In the genomic region with DNA sequence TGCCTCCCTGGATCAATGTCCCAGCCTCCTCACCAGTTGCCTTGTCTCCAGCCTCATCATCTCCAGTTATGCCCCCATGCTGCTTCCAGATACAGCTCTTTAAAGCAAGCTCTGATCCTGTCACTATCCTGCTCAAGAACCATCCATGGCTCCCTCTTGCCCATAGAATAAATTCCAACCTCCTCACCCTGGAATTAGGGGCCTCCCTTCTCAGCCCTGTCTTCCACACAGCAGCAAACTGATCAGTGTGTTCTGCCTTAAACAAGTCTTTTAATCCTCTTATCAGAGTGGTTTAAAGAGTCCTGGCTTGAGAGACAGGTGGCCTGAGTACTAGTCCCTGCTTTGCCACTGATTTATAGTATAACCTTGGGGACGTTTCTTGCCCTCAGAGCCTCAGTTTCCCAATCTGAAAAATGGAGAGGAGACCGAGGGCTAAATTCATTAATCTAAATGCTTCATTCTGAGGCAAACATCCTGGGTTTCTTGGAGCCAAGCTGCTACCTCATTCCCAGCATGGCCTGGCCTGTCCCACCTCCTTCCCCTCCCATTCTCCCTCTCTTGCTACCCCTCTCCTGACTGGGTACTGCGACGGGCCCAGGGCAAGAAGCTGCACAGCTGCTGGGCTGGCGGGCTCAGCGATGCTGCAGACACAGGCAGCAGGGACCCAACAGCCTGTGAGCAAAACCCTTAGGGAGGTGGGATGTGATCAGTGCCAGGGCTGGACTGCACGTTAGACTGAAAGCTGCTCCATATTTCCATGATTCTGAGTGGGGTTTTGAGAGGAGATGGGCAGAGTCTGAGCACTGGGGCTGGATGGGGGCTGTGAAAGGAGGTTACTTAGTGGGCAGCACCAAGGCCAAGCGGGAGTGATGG, we compare ENCODE assay signal across 23 cellular contexts.
DNase-seq lines count a peak whose midpoint lies in the region; ATAC-seq, FAIRE-seq and TF ChIP-seq lines count a peak whose summit lies in the region.
"Had no signal": no experiment of that assay in that cellular context is flagged by ENCODE, and none has a peak within 500 bp of the region (broad histone marks: within the 10 kb centered on the region; RNA-seq: fewer than 3 reads in every experiment).

No MANE protein-coding gene starts in this region.

- H4K8ac ChIP-seq in neuronal stem cell (ENCODE audit: low read depth, low read length): no peak overlapping the region

- H3K4me3 ChIP-seq in H7 (ENCODE audit: insufficient read depth, low read depth, low read length): no peak overlapping the region
- H3K4me3 ChIP-seq in K562: no peak overlapping the region
- no peak overlapping the region for H3K4me3 ChIP-seq in neuronal stem cell (ENCODE audit: low read length in 2 of 2)
- H3K4me3 ChIP-seq: SJSA1 had no signal

- 0% methylated on average over 8 of the region's 8 CpGs for WGBS in K562 (ENCODE audit: insufficient coverage, low coverage, missing lambda C conversion rate)
- no CpG with 5 or more reads among the region's 8 CpGs for WGBS in neuronal stem cell (ENCODE audit: extremely low coverage in 2 of 2, insufficient read length in 2 of 2, insufficient replicate concordance in 1 of 2), 2 donors

- FAIRE-seq in K562 (lab: Jason Lieb, UNC): no peak
- FAIRE-seq: GM19239, H54, HTR-8/SVneo, RCC 7860 had no signal

- H3K79me2 ChIP-seq in K562 (ENCODE audit: control insufficient read depth, insufficient read depth, low read length): no peaks in the 10 kb centered on the region

- TF ChIP-seq CTCF in K562 (IDR thresholded peaks at IDR 0.05 in 2 of 3, conservative IDR thresholded peaks at IDR 0.05 in 1 of 3; ENCODE audit: insufficient read depth in 2 of 3, low read depth in 1 of 3, low read length in 3 of 3): no peak

- H3K36me3 ChIP-seq in H7 (replicated peaks; ENCODE audit: control insufficient read depth, insufficient read depth, low read length) (no peaks in the 10 kb centered on the region), K562 (ENCODE audit: control insufficient read depth, insufficient read depth, low read length) (no peaks in the 10 kb centered on the region), neuronal stem cell (replicated peaks in 1 of 2; ENCODE audit: control insufficient read depth in 2 of 2, insufficient read depth in 2 of 2, low read length in 2 of 2) (no peaks in the 10 kb centered on the region)
- H3K36me3 ChIP-seq: SJSA1 had no signal

- peak overlapping the region; percentile 52 for H2BK15ac ChIP-seq in neuronal stem cell (ENCODE audit: low read length)

- H3K9ac ChIP-seq in K562 (ENCODE audit: insufficient read depth in 1 of 2, low read depth in 2 of 2, low read length in 2 of 2) (no peak overlapping the region), neuronal stem cell (ENCODE audit: low read depth, low read length, poor library complexity) (peak overlapping the region; percentile 45)

- no TSS peak for BruUV-seq in K562 (replicated peaks; lab: Mats Ljungman, UMichigan)

- H3K4me2 ChIP-seq in K562 (ENCODE audit: insufficient read depth, low read length) (no peak overlapping the region), neuronal stem cell (ENCODE audit: insufficient read depth, low read length, poor library complexity, severe bottlenecking) (no peak overlapping the region)

- in situ Hi-C loops in K562 (cut with MboI): no loop called here

- peaks cover 10% of the 10 kb centered on the region for H4K20me1 ChIP-seq in K562 (replicated peaks; ENCODE audit: control insufficient read depth, insufficient read depth, low read length)

- no peak for TF ChIP-seq EP300 in K562 (IDR thresholded peaks at IDR 0.05; ENCODE audit: low read length)

- POLR2A ChIA-PET in K562 (lab: Yijun Ruan, JAX): no interaction called here

- H4K91ac ChIP-seq in neuronal stem cell (ENCODE audit: low read depth, low read length, poor library complexity): no peak overlapping the region

- H2BK5ac ChIP-seq in neuronal stem cell (ENCODE audit: low read length): no peak overlapping the region

- DNase-seq in H7 (peak; percentile 35), NCI-H1694 (lab: John Stamatoyannopoulos, UW) (peak; percentile 68), K562 (ENCODE audit: extremely low read depth in 1 of 4, low spot score in 3 of 4) (no peak), neuronal stem cell (ENCODE audit: low spot score) (no peak)
- DNase-seq: CD4-positive, CD25-positive, alpha-beta regulatory T cell; COR-L47; GF-D8; Karpas-422; MV-4-11; NCI-H1105 treated with DMSO at 0.1 percent for 48 hours; NCI-H187; NCI-H2227 treated with DMSO at 0.1 percent for 48 hours; NCI-H510A; NCI-H774; T-helper 1 cell had no signal

- no peak overlapping the region for H3K14ac ChIP-seq in neuronal stem cell (ENCODE audit: low read length)

- no peaks in the 10 kb centered on the region for H3K9me1 ChIP-seq in K562 (ENCODE audit: control insufficient read depth, insufficient read depth, low read length)

- peak overlapping the region; percentile 36 for H2AK5ac ChIP-seq in neuronal stem cell (ENCODE audit: low read depth, low read length)

- CTCF ChIA-PET in K562 (lab: Yijun Ruan, JAX; ENCODE audit: low intra/inter-chr PET ratio): no interaction called here

- no peak overlapping the region for H3K4ac ChIP-seq in neuronal stem cell (ENCODE audit: low read length)

- H3K79me1 ChIP-seq in neuronal stem cell (ENCODE audit: low read depth, low read length): no peaks in the 10 kb centered on the region

- no peak overlapping the region for H2BK12ac ChIP-seq in neuronal stem cell (ENCODE audit: low read length)

- H3K18ac ChIP-seq in neuronal stem cell (ENCODE audit: low read length): no peak overlapping the region

- H3K27ac ChIP-seq in K562 (ENCODE audit: extremely low read depth, low read depth, low read length) (no peak overlapping the region), neuronal stem cell (replicated peaks; ENCODE audit: low read length) (no peak overlapping the region)
- H3K27ac ChIP-seq: SJSA1 had no signal

- no peak for TF ChIP-seq RAD21 in K562 (CRISPR knock-in tag; conservative IDR thresholded peaks at IDR 0.05 in 1 of 2, IDR thresholded peaks at IDR 0.05 in 1 of 2)

- H3K4me1 ChIP-seq in K562 (replicated peaks in 1 of 2; ENCODE audit: control insufficient read depth in 2 of 2, insufficient read depth in 2 of 2, low read length in 2 of 2) (no peaks in the 10 kb centered on the region), neuronal stem cell (ENCODE audit: control insufficient read depth in 2 of 2, insufficient read depth in 1 of 2, low read depth in 1 of 2, low read length in 2 of 2) (peaks cover 0 to 11% of the 10 kb centered on the region in 2 donors)
- H3K4me1 ChIP-seq: SJSA1 had no signal

- H2BK120ac ChIP-seq in neuronal stem cell (ENCODE audit: low read depth, low read length): no peak overlapping the region

- no peak for TF ChIP-seq POLR2A in K562 (conservative IDR thresholded peaks at IDR 0.05)

- peak overlapping the region; percentile 8 for H3K23ac ChIP-seq in neuronal stem cell (ENCODE audit: low read depth, low read length, poor library complexity)

- H3K9me3 ChIP-seq in K562 (replicated peaks; ENCODE audit: control insufficient read depth, insufficient read depth, low read depth, low read length) (no peaks in the 10 kb centered on the region; the same call in 1 of the 2 replicates), neuronal stem cell (replicated peaks in 1 of 2; ENCODE audit: control insufficient read depth in 2 of 2, insufficient read depth in 1 of 2, low read depth in 1 of 2, low read length in 2 of 2) (no peaks in the 10 kb centered on the region)
- H3K9me3 ChIP-seq: SJSA1 had no signal

- no peak overlapping the region for H2AFZ ChIP-seq in K562 (ENCODE audit: low read depth, low read length)
- no peak overlapping the region for H2AFZ ChIP-seq in neuronal stem cell (ENCODE audit: low read length)

- ATAC-seq in K562 (no peak), HG03175 (IDR thresholded peaks at IDR 0.05; ENCODE audit: unreplicated experiment) (no peak), GM19397 (IDR thresholded peaks at IDR 0.05; ENCODE audit: unreplicated experiment) (no peak), HG02885 (IDR thresholded peaks at IDR 0.05; ENCODE audit: poor library complexity, unreplicated experiment) (no peak)

- intact Hi-C loops in K562 (cut with micrococcal nuclease): no loop called here

- no peaks in the 10 kb centered on the region for H3K27me3 ChIP-seq in H7 (ENCODE audit: control insufficient read depth, insufficient read depth, low read length)
- H3K27me3 ChIP-seq in K562 (ENCODE audit: control insufficient read depth in 2 of 2, insufficient read depth in 2 of 2, low read length in 2 of 2): no peaks in the 10 kb centered on the region; a peak in 1 of 5 replicates
- peaks cover 0 to 3% (median 0%) of the 10 kb centered on the region in 3 experiments for H3K27me3 ChIP-seq in neuronal stem cell (ENCODE audit: control insufficient read depth in 3 of 3, insufficient read depth in 3 of 3, low read depth in 1 of 3, low read length in 3 of 3)
- H3K27me3 ChIP-seq: SJSA1 had no signal

TF ChIP-seq in K562, 482 proteins besides CTCF, POLR2A, EP300 and RAD21:
- TF ChIP-seq ZFP36 (IDR thresholded peaks at IDR 0.05; ENCODE audit: low read depth, low read length, partially characterized antibody) (peak; percentile 57), BCOR (IDR thresholded peaks at IDR 0.05) (peak; percentile 51), RBM25 (IDR thresholded peaks at IDR 0.05; ENCODE audit: low read depth, low read length, severe bottlenecking) (peak; percentile 77), E2F3 (CRISPR knock-in tag; IDR thresholded peaks at IDR 0.05) (no peak), ZNF766 (CRISPR knock-in tag; conservative IDR thresholded peaks at IDR 0.05) (no peak)

Comparison
In these comparisons a context has a peak if more than half of its experiments do, and no peak if none do; other contexts are left out.
1. DNase-seq: peak in H7 (single experiment) and NCI-H1694 (single experiment); none in K562 (0 of 4) and neuronal stem cell (single experiment).